In genomic region chr12:12891646-12892355, GRCh38 we compare ENCODE assay signal across 8 cellular contexts. TPM values are rescaled to one million over a fixed set of nuclear protein-coding genes. Genes with fewer than 3 reads are reported as not detected.
DNase-seq lines count a peak whose midpoint lies in the region; FAIRE-seq and TF ChIP-seq lines count a peak whose summit lies in the region.

No MANE protein-coding gene starts in this region.

- H3K4me1 ChIP-seq in BE2C (no peaks in the 10 kb centered on the region; the same call in 1 of the 2 replicates), Peyer's patch (no peaks in the 10 kb centered on the region), endothelial cell of umbilical vein (ENCODE audit: control insufficient read depth, extremely low read depth, insufficient read depth, low read length) (peaks cover 22% of the 10 kb centered on the region), neuron (ENCODE audit: insufficient read depth, low read length) (peaks cover 13% of the 10 kb centered on the region)

- peak overlapping the region; percentile 88 for H3K9ac ChIP-seq in endothelial cell of umbilical vein (replicated peaks; ENCODE audit: extremely low read depth, insufficient read depth, low read length)

- POLR2A ChIA-PET in endothelial cell of umbilical vein (lab: Charles Lee) = interaction anchor here (0.6 to 2.7 kb wide), 11 partner anchors 9 to 123 kb away, joined by 3 to 21 read pairs (median 4); partner anchors contain the start of gene DDX47

- peaks cover 9% of the 10 kb centered on the region for H3K79me2 ChIP-seq in endothelial cell of umbilical vein (ENCODE audit: control insufficient read depth, insufficient read depth, low read length)

- no peaks in the 10 kb centered on the region for H4K20me1 ChIP-seq in endothelial cell of umbilical vein (replicated peaks; ENCODE audit: control insufficient read depth, extremely low read depth, insufficient read depth, low read length)

- H2AFZ ChIP-seq in endothelial cell of umbilical vein (ENCODE audit: low read depth, low read length) = peak overlapping the region; percentile 14
- peak overlapping the region; percentile 86 for H2AFZ ChIP-seq in neuron (ENCODE audit: low read depth, low read length)

- H3K4me2 ChIP-seq in endothelial cell of umbilical vein (ENCODE audit: insufficient read depth, low read length) = peak overlapping the region; percentile 86

- H3K4me3 ChIP-seq in BE2C (ENCODE audit: low read depth, low read length) (peak overlapping the region; percentile 56), Peyer's patch (peak overlapping the region; percentile 32 to 60 (median 47)), endothelial cell of umbilical vein (replicated peaks in 1 of 3; ENCODE audit: insufficient read depth in 1 of 3, low read depth in 1 of 3, low read length in 3 of 3) (peak overlapping the region; percentile 42 to 55 (median 50)), neuron (ENCODE audit: low read length) (peak overlapping the region; percentile 51)

- BruUV-seq in endothelial cell of umbilical vein (replicated peaks; lab: Mats Ljungman, UMichigan) = TSS peak; percentile 35

- TF ChIP-seq CTCF in BE2C (IDR thresholded peaks at IDR 0.05; ENCODE audit: low read depth, low read length) (no peak), Peyer's patch (IDR thresholded peaks at IDR 0.05) (no peak), endothelial cell of umbilical vein (IDR thresholded peaks at IDR 0.05; ENCODE audit: extremely low read depth in 1 of 2, insufficient read depth in 1 of 2, low read depth in 1 of 2, low read length in 2 of 2) (no peak)

- no peaks in the 10 kb centered on the region for H3K9me3 ChIP-seq in BE2C
- no peaks in the 10 kb centered on the region for H3K9me3 ChIP-seq in Peyer's patch
- no peaks in the 10 kb centered on the region for H3K9me3 ChIP-seq in endothelial cell of umbilical vein (replicated peaks; ENCODE audit: control insufficient read depth, insufficient read depth, low read length)
- H3K9me3 ChIP-seq in neuron (ENCODE audit: low read length) = no peaks in the 10 kb centered on the region

- H3K27ac ChIP-seq in Peyer's patch (peak overlapping the region in 3 of 4 donors; percentile 69 to 96 (median 86)), endothelial cell of umbilical vein (ENCODE audit: insufficient read depth, low read depth, low read length) (peak overlapping the region; percentile 93)

- dilution Hi-C loops in endothelial cell of umbilical vein (cut with MboI; ENCODE audit: extremely low pct_ligation_motif_present, low sequenced_read_pairs) = no loop called here

- CTCF ChIA-PET in endothelial cell of umbilical vein (lab: Charles Lee) = interaction anchor here (0.8 to 4.2 kb wide), 17 partner anchors 9 to 320 kb away, joined by 3 to 106 read pairs (median 5); no protein-coding TSS in a partner anchor

- no peak for DNase-seq in BE2C
- no peak for DNase-seq in Peyer's patch
- DNase-seq in endothelial cell of umbilical vein (ENCODE audit: low read depth, low spot score) = no peak
- no peak for DNase-seq in OCI-M1 (lab: John Stamatoyannopoulos, UW)
- DNase-seq in NCI-H1436 (lab: John Stamatoyannopoulos, UW) = no peak
- no peak for DNase-seq in AG20443 (ENCODE audit: low spot score)
- DNase-seq in H4 (ENCODE audit: low spot score) = no peak

- H3K27me3 ChIP-seq in BE2C (peaks cover 72% of the 10 kb centered on the region), Peyer's patch (no peaks in the 10 kb centered on the region), endothelial cell of umbilical vein (ENCODE audit: control insufficient read depth in 2 of 2, insufficient read depth in 2 of 2, low read length in 2 of 2) (no peaks in the 10 kb centered on the region), neuron (ENCODE audit: insufficient read depth, low read length) (peaks cover 45% of the 10 kb centered on the region)

- H3K36me3 ChIP-seq in BE2C (no peaks in the 10 kb centered on the region), Peyer's patch (no peaks in the 10 kb centered on the region), endothelial cell of umbilical vein (ENCODE audit: control insufficient read depth in 2 of 2, extremely low read depth in 1 of 2, insufficient read depth in 2 of 2, low read length in 2 of 2) (no peaks in the 10 kb centered on the region), neuron (ENCODE audit: insufficient read depth, low read length) (no peaks in the 10 kb centered on the region)

- H3K9me1 ChIP-seq in endothelial cell of umbilical vein (replicated peaks; ENCODE audit: control insufficient read depth, extremely low read depth, insufficient read depth, low read length) = no peaks in the 10 kb centered on the region

- TF ChIP-seq POLR2A in Peyer's patch (IDR thresholded peaks at IDR 0.05) (no peak), endothelial cell of umbilical vein (IDR thresholded peaks at IDR 0.05; ENCODE audit: low read depth, low read length) (no peak)

- intact Hi-C loops in endothelial cell of umbilical vein (cut with micrococcal nuclease) = loop anchor here (1.0 to 5.0 kb wide), 5 partner anchors 8 to 104 kb away; partner anchors contain the start of gene APOLD1

- FAIRE-seq in endothelial cell of umbilical vein (lab: Jason Lieb, UNC) = no peak

TF ChIP-seq in endothelial cell of umbilical vein, 7 proteins besides CTCF, POLR2A, EP300 and RAD21:
- TF ChIP-seq MAX (IDR thresholded peaks at IDR 0.05; ENCODE audit: insufficient read depth, insufficient read length) = no peak
- no peak for TF ChIP-seq FOS (IDR thresholded peaks at IDR 0.05; ENCODE audit: borderline replicate concordance, insufficient read depth, low read length)
- no peak for TF ChIP-seq MYC (IDR thresholded peaks at IDR 0.05; ENCODE audit: low read depth, low read length)
- no peak for TF ChIP-seq POLR2AphosphoS5 (IDR thresholded peaks at IDR 0.05; ENCODE audit: insufficient read depth, low read depth, low read length)
- no peak for TF ChIP-seq GATA2 (IDR thresholded peaks at IDR 0.05; ENCODE audit: insufficient read depth, insufficient read length, low read depth, low read length)
- TF ChIP-seq JUN (IDR thresholded peaks at IDR 0.05; ENCODE audit: borderline replicate concordance, insufficient read depth, insufficient read length, low read depth) = no peak
- no peak for TF ChIP-seq EZH2 (IDR thresholded peaks at IDR 0.05; ENCODE audit: borderline replicate concordance, low read depth, low read length, severe bottlenecking)

RNA-seq across cellular contexts. Expression of gene GPRC5A, which starts 0.4 kb away (rescaled TPM):
- polyA plus RNA-seq in BE2C (2012; ENCODE audit: insufficient read depth, insufficient read length, low read depth) = not detected
- total RNA-seq in Peyer's patch (100 to 1,000 TPM in 1 of 4 donors, 10 to 100 TPM in 3; 16.5 to 106 (median 91.1) TPM), endothelial cell of umbilical vein (17.6 and 22.7 TPM in 2 replicates)
- 82.9 and 86.4 TPM in 2 replicates for polyA plus RNA-seq in endothelial cell of umbilical vein
- 51.2 and 52.4 TPM in 2 replicates for polyA plus RNA-seq in endothelial cell of umbilical vein (2011; cell fraction: cytosol; rRNA removed)
- 49.8 and 59.1 TPM in 2 replicates for polyA plus RNA-seq in endothelial cell of umbilical vein (2011; cell fraction: nucleus; rRNA removed)
- polyA plus RNA-seq in endothelial cell of umbilical vein (2012) = 59.9 and 61.4 TPM in 2 replicates
- polyA minus RNA-seq in endothelial cell of umbilical vein = 231 and 240 TPM in 2 replicates
- polyA minus RNA-seq in endothelial cell of umbilical vein (2011; cell fraction: cytosol; rRNA and poly(A)+ RNA removed) = 189 TPM
- polyA minus RNA-seq in endothelial cell of umbilical vein (2011; cell fraction: nucleus; rRNA and poly(A)+ RNA removed) = 53.6 and 78.0 TPM in 2 replicates
- total RNA-seq in H4 (2014; rRNA removed; shearing (Covaris generic)) = 10.1 and 10.9 TPM in 2 replicates
